ENCODE assay signal across 2 cellular contexts in genomic region chr20:33787253-33787891, GRCh38.
TF ChIP-seq lines count a peak whose summit lies in the region.

No MANE protein-coding gene starts in this region.

TF ChIP-seq in HCT116, 20 proteins besides CTCF, POLR2A, EP300 and RAD21:
- TF ChIP-seq YY1 (IDR thresholded peaks at IDR 0.05; ENCODE audit: extremely low read depth, insufficient replicate concordance, low read depth, low read length) (no peak), SRF (IDR thresholded peaks at IDR 0.05; ENCODE audit: low read depth) (no peak), POLR2AphosphoS5 (IDR thresholded peaks at IDR 0.05; ENCODE audit: low read depth, low read length) (no peak), CEBPB (IDR thresholded peaks at IDR 0.05; ENCODE audit: low read depth) (no peak), TCF7L2 (IDR thresholded peaks at IDR 0.05; ENCODE audit: borderline replicate concordance, extremely low read depth, insufficient read depth, insufficient read length) (no peak), EGR1 (IDR thresholded peaks at IDR 0.05; ENCODE audit: low read depth) (no peak), JUND (IDR thresholded peaks at IDR 0.05) (no peak), SP1 (IDR thresholded peaks at IDR 0.05; ENCODE audit: low read depth) (no peak), SIN3A (IDR thresholded peaks at IDR 0.05; ENCODE audit: low read depth) (no peak), FOSL1 (IDR thresholded peaks at IDR 0.05; ENCODE audit: low read depth) (no peak), ZFX (IDR thresholded peaks at IDR 0.05) (no peak), EZH2 (IDR thresholded peaks at IDR 0.05) (no peak), REST (IDR thresholded peaks at IDR 0.05; ENCODE audit: low read depth) (no peak), MAX (IDR thresholded peaks at IDR 0.05) (no peak), ZNF274 (IDR thresholded peaks at IDR 0.05; ENCODE audit: low read depth, low read length) (no peak), CBX3 (IDR thresholded peaks at IDR 0.05; ENCODE audit: low read depth) (no peak)
- TF ChIP-seq, protein P1, sequence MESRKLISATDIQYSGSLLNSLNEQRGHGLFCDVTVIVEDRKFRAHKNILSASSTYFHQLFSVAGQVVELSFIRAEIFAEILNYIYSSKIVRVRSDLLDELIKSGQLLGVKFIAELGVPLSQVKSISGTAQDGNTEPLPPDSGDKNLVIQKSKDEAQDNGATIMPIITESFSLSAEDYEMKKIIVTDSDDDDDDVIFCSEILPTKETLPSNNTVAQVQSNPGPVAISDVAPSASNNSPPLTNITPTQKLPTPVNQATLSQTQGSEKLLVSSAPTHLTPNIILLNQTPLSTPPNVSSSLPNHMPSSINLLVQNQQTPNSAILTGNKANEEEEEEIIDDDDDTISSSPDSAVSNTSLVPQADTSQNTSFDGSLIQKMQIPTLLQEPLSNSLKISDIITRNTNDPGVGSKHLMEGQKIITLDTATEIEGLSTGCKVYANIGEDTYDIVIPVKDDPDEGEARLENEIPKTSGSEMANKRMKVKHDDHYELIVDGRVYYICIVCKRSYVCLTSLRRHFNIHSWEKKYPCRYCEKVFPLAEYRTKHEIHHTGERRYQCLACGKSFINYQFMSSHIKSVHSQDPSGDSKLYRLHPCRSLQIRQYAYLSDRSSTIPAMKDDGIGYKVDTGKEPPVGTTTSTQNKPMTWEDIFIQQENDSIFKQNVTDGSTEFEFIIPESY (IDR thresholded peaks at IDR 0.05; ENCODE audit: extremely low read depth, insufficient replicate concordance, low read length) = no peak
- TF ChIP-seq, protein P2, sequence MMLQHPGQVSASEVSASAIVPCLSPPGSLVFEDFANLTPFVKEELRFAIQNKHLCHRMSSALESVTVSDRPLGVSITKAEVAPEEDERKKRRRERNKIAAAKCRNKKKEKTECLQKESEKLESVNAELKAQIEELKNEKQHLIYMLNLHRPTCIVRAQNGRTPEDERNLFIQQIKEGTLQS (IDR thresholded peaks at IDR 0.05) = no peak

TF ChIP-seq in SK-N-SH, 30 proteins besides CTCF, POLR2A, EP300 and RAD21:
- TF ChIP-seq MEF2A (IDR thresholded peaks at IDR 0.05; ENCODE audit: borderline replicate concordance, low read depth) = no peak
- no peak for TF ChIP-seq RCOR1 (IDR thresholded peaks at IDR 0.05; ENCODE audit: low read length)
- TF ChIP-seq MAX (IDR thresholded peaks at IDR 0.05; ENCODE audit: low read depth) = no peak
- TF ChIP-seq GABPA (IDR thresholded peaks at IDR 0.05; ENCODE audit: low read depth) = no peak
- TF ChIP-seq TEAD4 (IDR thresholded peaks at IDR 0.05; ENCODE audit: borderline replicate concordance, insufficient read depth) = no peak
- no peak for TF ChIP-seq FOXM1 (IDR thresholded peaks at IDR 0.05; ENCODE audit: low read depth)
- no peak for TF ChIP-seq NFIC (IDR thresholded peaks at IDR 0.05; ENCODE audit: borderline replicate concordance)
- TF ChIP-seq SIN3A (IDR thresholded peaks at IDR 0.05; ENCODE audit: borderline replicate concordance, low read depth, low read length) = no peak
- TF ChIP-seq, protein P3, sequence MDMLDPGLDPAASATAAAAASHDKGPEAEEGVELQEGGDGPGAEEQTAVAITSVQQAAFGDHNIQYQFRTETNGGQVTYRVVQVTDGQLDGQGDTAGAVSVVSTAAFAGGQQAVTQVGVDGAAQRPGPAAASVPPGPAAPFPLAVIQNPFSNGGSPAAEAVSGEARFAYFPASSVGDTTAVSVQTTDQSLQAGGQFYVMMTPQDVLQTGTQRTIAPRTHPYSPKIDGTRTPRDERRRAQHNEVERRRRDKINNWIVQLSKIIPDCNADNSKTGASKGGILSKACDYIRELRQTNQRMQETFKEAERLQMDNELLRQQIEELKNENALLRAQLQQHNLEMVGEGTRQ (IDR thresholded peaks at IDR 0.05; ENCODE audit: borderline replicate concordance, low read depth, low read length) = no peak
- TF ChIP-seq FOXJ3 (CRISPR knock-in tag; IDR thresholded peaks at IDR 0.05) = no peak
- no peak for TF ChIP-seq TCF12 (IDR thresholded peaks at IDR 0.05)
- TF ChIP-seq YY1 (IDR thresholded peaks at IDR 0.05; ENCODE audit: low read depth) = no peak
- no peak for TF ChIP-seq RXRA (IDR thresholded peaks at IDR 0.05; ENCODE audit: borderline replicate concordance, low read depth)
- TF ChIP-seq, protein P1 (IDR thresholded peaks at IDR 0.05; ENCODE audit: borderline replicate concordance, low read depth) = no peak
- no peak for TF ChIP-seq ELF1 (IDR thresholded peaks at IDR 0.05)
- no peak for TF ChIP-seq FOSL2 (IDR thresholded peaks at IDR 0.05; ENCODE audit: borderline replicate concordance, low read depth)
- TF ChIP-seq JUND (IDR thresholded peaks at IDR 0.05) = no peak
- TF ChIP-seq RFX5 (IDR thresholded peaks at IDR 0.05; ENCODE audit: low read length) = no peak
TF ChIP-seq in SK-N-SH: peak in this region for 0.
